Comparison of ENCODE assay signal across 1 cellular context in the genomic region with DNA sequence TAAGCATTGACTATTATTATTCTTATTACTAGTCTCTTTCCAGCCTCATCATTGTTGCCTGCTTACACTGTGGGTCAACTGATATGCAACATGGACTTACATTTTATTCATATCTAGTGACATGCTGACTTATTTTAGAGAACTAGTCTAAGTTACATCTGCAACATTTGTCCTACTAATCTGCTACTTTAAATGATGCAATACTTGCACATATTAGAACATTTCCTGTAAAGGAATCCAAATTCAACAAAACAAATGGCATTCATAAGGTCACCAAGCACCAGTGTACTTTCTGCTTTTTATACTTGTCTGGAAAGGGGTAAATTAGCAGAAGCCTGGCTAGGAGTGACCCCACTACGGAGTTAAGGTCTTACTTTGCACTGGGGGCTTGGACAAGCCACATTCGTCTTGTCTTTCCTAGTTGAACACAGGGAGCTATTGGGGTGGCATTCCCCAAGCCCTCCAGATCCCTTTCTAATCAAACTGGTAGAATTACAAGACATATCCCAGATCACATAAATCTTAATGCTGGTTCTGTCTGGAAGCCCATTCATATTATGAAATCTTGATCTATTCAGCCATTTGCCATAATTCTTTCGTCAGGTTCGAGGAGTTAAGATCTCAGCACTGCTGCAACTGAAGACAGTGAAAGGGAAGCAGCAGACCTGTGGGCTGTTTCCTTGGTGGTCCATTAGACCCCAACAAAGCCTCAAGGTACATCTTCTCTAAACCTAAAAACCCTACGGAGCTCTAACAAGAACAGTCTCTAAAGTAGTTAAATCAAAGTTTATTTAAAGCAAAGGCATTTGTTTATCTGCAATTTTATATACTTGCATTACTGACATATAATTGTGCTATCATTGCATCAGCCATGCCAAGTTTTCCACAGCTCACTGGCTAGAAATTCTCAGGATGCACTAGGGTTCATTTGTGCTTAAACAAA.
TF ChIP-seq lines count a peak whose summit lies in the region.

No MANE protein-coding gene starts in this region.

TF ChIP-seq in K562, 482 proteins besides CTCF, POLR2A, EP300 and RAD21 (continued from another document and continues in another):
- TF ChIP-seq SNRNP70 (optimal IDR thresholded peaks at IDR 0.05; ENCODE audit: low read depth, low read length) (no peak), TCF7 (IDR thresholded peaks at IDR 0.05; ENCODE audit: borderline replicate concordance) (no peak), RBM39 (optimal IDR thresholded peaks at IDR 0.05; ENCODE audit: low read depth, low read length) (no peak), MCM2 (IDR thresholded peaks at IDR 0.05; ENCODE audit: low read depth) (no peak), KLF16 (IDR thresholded peaks at IDR 0.05) (no peak), BDP1 (IDR thresholded peaks at IDR 0.05; ENCODE audit: insufficient read depth, insufficient read length) (no peak), ASH1L (IDR thresholded peaks at IDR 0.05; ENCODE audit: borderline replicate concordance, low read depth, partially characterized antibody) (no peak), XRCC3 (IDR thresholded peaks at IDR 0.05) (no peak), ZNF586 (CRISPR knock-in tag; conservative IDR thresholded peaks at IDR 0.05) (no peak), CBX2 (IDR thresholded peaks at IDR 0.05; ENCODE audit: insufficient read depth, low read length, poor library complexity, severe bottlenecking) (no peak), FUS (optimal IDR thresholded peaks at IDR 0.05; ENCODE audit: low read depth, low read length) (no peak), NCOR1 (IDR thresholded peaks at IDR 0.05) (no peak), NFRKB (IDR thresholded peaks at IDR 0.05; ENCODE audit: low read depth) (peak; percentile 82), MEF2A (IDR thresholded peaks at IDR 0.05; ENCODE audit: control insufficient read depth, low read depth, low read length) (no peak), ZNF3 (CRISPR knock-in tag; IDR thresholded peaks at IDR 0.05) (no peak), FOXP4 (CRISPR knock-in tag; IDR thresholded peaks at IDR 0.05; ENCODE audit: borderline replicate concordance) (no peak), FOXM1 (IDR thresholded peaks at IDR 0.05; ENCODE audit: low read depth) (no peak), FOXM1 (CRISPR knock-in tag; IDR thresholded peaks at IDR 0.05; ENCODE audit: low read depth) (no peak), SFPQ (IDR thresholded peaks at IDR 0.05; ENCODE audit: low read depth, low read length) (no peak), CBX3 (IDR thresholded peaks at IDR 0.05; ENCODE audit: borderline replicate concordance in 1 of 2, low read length in 2 of 2) (no peak), RFX7 (CRISPR knock-in tag; IDR thresholded peaks at IDR 0.05) (no peak), ZC3H4 (CRISPR knock-in tag; IDR thresholded peaks at IDR 0.05; ENCODE audit: borderline replicate concordance) (no peak)
- TF ChIP-seq, protein P1, sequence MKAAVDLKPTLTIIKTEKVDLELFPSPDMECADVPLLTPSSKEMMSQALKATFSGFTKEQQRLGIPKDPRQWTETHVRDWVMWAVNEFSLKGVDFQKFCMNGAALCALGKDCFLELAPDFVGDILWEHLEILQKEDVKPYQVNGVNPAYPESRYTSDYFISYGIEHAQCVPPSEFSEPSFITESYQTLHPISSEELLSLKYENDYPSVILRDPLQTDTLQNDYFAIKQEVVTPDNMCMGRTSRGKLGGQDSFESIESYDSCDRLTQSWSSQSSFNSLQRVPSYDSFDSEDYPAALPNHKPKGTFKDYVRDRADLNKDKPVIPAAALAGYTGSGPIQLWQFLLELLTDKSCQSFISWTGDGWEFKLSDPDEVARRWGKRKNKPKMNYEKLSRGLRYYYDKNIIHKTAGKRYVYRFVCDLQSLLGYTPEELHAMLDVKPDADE (conservative IDR thresholded peaks at IDR 0.05; ENCODE audit: control insufficient read depth, low read depth, low read length) = no peak
- TF ChIP-seq, protein P2, sequence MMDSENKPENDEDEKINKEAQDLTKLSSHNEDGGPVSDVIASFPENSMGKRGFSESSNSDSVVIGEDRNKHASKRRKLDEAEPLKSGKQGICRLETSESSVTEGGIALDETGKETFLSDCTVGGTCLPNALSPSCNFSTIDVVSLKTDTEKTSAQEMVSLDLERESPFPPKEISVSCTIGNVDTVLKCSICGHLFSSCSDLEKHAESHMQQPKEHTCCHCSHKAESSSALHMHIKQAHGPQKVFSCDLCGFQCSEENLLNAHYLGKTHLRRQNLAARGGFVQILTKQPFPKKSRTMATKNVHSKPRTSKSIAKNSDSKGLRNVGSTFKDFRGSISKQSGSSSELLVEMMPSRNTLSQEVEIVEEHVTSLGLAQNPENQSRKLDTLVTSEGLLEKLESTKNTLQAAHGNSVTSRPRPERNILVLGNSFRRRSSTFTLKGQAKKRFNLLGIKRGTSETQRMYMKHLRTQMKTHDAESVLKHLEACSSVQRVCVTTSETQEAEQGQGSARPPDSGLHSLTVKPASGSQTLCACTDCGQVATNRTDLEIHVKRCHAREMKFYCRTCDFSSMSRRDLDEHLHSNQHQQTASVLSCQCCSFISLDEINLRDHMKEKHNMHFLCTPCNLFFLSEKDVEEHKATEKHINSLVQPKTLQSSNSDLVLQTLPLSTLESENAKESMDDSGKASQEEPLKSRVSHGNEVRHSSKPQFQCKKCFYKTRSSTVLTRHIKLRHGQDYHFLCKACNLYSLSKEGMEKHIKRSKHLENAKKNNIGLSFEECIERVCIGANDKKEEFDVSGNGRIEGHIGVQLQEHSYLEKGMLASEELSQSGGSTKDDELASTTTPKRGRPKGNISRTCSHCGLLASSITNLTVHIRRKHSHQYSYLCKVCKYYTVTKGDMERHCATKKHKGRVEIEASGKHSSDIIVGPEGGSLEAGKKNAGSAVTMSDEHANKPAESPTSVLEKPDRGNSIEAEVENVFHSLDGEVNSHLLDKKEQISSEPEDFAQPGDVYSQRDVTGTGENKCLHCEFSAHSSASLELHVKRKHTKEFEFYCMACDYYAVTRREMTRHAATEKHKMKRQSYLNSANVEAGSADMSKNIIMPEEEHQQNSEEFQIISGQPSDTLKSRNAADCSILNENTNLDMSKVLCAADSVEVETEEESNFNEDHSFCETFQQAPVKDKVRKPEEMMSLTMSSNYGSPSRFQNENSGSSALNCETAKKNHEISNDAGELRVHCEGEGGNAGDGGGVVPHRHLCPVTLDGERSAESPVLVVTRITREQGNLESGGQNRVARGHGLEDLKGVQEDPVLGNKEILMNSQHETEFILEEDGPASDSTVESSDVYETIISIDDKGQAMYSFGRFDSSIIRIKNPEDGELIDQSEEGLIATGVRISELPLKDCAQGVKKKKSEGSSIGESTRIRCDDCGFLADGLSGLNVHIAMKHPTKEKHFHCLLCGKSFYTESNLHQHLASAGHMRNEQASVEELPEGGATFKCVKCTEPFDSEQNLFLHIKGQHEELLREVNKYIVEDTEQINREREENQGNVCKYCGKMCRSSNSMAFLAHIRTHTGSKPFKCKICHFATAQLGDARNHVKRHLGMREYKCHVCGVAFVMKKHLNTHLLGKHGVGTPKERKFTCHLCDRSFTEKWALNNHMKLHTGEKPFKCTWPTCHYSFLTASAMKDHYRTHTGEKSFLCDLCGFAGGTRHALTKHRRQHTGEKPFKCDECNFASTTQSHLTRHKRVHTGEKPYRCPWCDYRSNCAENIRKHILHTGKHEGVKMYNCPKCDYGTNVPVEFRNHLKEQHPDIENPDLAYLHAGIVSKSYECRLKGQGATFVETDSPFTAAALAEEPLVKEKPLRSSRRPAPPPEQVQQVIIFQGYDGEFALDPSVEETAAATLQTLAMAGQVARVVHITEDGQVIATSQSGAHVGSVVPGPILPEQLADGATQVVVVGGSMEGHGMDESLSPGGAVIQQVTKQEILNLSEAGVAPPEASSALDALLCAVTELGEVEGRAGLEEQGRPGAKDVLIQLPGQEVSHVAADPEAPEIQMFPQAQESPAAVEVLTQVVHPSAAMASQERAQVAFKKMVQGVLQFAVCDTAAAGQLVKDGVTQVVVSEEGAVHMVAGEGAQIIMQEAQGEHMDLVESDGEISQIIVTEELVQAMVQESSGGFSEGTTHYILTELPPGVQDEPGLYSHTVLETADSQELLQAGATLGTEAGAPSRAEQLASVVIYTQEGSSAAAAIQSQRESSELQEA (IDR thresholded peaks at IDR 0.05; ENCODE audit: low read depth) = no peak
- TF ChIP-seq, protein P3, sequence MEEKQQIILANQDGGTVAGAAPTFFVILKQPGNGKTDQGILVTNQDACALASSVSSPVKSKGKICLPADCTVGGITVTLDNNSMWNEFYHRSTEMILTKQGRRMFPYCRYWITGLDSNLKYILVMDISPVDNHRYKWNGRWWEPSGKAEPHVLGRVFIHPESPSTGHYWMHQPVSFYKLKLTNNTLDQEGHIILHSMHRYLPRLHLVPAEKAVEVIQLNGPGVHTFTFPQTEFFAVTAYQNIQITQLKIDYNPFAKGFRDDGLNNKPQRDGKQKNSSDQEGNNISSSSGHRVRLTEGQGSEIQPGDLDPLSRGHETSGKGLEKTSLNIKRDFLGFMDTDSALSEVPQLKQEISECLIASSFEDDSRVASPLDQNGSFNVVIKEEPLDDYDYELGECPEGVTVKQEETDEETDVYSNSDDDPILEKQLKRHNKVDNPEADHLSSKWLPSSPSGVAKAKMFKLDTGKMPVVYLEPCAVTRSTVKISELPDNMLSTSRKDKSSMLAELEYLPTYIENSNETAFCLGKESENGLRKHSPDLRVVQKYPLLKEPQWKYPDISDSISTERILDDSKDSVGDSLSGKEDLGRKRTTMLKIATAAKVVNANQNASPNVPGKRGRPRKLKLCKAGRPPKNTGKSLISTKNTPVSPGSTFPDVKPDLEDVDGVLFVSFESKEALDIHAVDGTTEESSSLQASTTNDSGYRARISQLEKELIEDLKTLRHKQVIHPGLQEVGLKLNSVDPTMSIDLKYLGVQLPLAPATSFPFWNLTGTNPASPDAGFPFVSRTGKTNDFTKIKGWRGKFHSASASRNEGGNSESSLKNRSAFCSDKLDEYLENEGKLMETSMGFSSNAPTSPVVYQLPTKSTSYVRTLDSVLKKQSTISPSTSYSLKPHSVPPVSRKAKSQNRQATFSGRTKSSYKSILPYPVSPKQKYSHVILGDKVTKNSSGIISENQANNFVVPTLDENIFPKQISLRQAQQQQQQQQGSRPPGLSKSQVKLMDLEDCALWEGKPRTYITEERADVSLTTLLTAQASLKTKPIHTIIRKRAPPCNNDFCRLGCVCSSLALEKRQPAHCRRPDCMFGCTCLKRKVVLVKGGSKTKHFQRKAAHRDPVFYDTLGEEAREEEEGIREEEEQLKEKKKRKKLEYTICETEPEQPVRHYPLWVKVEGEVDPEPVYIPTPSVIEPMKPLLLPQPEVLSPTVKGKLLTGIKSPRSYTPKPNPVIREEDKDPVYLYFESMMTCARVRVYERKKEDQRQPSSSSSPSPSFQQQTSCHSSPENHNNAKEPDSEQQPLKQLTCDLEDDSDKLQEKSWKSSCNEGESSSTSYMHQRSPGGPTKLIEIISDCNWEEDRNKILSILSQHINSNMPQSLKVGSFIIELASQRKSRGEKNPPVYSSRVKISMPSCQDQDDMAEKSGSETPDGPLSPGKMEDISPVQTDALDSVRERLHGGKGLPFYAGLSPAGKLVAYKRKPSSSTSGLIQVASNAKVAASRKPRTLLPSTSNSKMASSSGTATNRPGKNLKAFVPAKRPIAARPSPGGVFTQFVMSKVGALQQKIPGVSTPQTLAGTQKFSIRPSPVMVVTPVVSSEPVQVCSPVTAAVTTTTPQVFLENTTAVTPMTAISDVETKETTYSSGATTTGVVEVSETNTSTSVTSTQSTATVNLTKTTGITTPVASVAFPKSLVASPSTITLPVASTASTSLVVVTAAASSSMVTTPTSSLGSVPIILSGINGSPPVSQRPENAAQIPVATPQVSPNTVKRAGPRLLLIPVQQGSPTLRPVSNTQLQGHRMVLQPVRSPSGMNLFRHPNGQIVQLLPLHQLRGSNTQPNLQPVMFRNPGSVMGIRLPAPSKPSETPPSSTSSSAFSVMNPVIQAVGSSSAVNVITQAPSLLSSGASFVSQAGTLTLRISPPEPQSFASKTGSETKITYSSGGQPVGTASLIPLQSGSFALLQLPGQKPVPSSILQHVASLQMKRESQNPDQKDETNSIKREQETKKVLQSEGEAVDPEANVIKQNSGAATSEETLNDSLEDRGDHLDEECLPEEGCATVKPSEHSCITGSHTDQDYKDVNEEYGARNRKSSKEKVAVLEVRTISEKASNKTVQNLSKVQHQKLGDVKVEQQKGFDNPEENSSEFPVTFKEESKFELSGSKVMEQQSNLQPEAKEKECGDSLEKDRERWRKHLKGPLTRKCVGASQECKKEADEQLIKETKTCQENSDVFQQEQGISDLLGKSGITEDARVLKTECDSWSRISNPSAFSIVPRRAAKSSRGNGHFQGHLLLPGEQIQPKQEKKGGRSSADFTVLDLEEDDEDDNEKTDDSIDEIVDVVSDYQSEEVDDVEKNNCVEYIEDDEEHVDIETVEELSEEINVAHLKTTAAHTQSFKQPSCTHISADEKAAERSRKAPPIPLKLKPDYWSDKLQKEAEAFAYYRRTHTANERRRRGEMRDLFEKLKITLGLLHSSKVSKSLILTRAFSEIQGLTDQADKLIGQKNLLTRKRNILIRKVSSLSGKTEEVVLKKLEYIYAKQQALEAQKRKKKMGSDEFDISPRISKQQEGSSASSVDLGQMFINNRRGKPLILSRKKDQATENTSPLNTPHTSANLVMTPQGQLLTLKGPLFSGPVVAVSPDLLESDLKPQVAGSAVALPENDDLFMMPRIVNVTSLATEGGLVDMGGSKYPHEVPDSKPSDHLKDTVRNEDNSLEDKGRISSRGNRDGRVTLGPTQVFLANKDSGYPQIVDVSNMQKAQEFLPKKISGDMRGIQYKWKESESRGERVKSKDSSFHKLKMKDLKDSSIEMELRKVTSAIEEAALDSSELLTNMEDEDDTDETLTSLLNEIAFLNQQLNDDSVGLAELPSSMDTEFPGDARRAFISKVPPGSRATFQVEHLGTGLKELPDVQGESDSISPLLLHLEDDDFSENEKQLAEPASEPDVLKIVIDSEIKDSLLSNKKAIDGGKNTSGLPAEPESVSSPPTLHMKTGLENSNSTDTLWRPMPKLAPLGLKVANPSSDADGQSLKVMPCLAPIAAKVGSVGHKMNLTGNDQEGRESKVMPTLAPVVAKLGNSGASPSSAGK (IDR thresholded peaks at IDR 0.05) = no peak
